Comparison of ENCODE assay signal across 9 cellular contexts in the genomic region with DNA sequence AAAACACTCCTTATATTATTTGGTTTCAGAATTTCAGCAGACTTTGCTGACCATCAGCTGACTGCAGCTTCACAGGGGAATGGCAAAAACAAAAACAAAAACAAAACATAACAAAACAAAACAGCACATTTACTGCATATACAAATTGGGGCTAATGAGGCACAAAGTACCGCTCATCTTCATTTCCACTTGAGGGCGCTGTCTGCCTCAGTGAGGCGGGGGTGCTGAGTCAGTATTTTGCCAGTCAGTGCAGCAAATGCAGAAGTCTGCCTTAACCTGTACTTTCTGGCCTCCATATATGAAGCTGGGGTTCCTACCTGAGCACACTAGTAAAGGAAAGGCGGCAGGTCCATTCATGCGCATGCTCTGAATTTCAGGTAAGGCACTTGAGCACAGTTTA. TPM values are rescaled to one million over a fixed set of nuclear protein-coding genes. Genes with fewer than 3 reads are reported as not detected.
DNase-seq lines count a peak whose midpoint lies in the region; ATAC-seq and TF ChIP-seq lines count a peak whose summit lies in the region.
"Had no signal": no experiment of that assay in that cellular context is flagged by ENCODE, and none has a peak within 500 bp of the region (broad histone marks: within the 10 kb centered on the region; RNA-seq: fewer than 3 reads in every experiment).

No MANE protein-coding gene starts in this region.

- CTCF ChIA-PET in activated naive CD4-positive, alpha-beta T cell treated with anti-CD3 and anti-CD28 coated beads, Interleukin-2, amount 10 ng/mL, durations not matched to agents 7 days and 5 days (lab: Charles Lee), result interaction anchor here (0.6 to 6.8 kb wide), 64 partner anchors 8 to 422 kb away, joined by 3 to 89 read pairs (median 4); a partner anchor contains a TSS

- H3K27me3 ChIP-seq in OCI-LY1 (ENCODE audit: insufficient read depth, low read length), result no peaks in the 10 kb centered on the region; the same call in 1 of the 2 replicates
- no peaks in the 10 kb centered on the region for H3K27me3 ChIP-seq in lower lobe of right lung (ENCODE audit: low read depth)
- H3K27me3 ChIP-seq in effector memory CD4-positive, alpha-beta T cell (replicated peaks; ENCODE audit: control insufficient read depth, insufficient read depth, low read length, poor library complexity, severe bottlenecking), result no peaks in the 10 kb centered on the region
- H3K27me3 ChIP-seq: neutrophil had no signal

- intact Hi-C loops in lower lobe of right lung (cut with DNase I), result no loop called here

- peaks cover 11% of the 10 kb centered on the region for H3K4me1 Mint-ChIP-seq in activated naive CD4-positive, alpha-beta T cell treated with anti-CD3 and anti-CD28 coated beads, Interleukin-2, amount 10 ng/mL, durations not matched to agents 7 days and 5 days

- H3K36me3 Mint-ChIP-seq in activated naive CD4-positive, alpha-beta T cell treated with anti-CD3 and anti-CD28 coated beads, Interleukin-2, amount 10 ng/mL, durations not matched to agents 7 days and 5 days, result no peaks in the 10 kb centered on the region

- DNase-seq in D341Med (ENCODE audit: low spot score) (peak; percentile 15), lower lobe of right lung (no peak), coronary artery (ENCODE audit: low spot score) (no peak)
- peak; percentile 74 for DNase-seq in activated naive CD4-positive, alpha-beta T cell treated with anti-CD3 and anti-CD28 coated beads, Interleukin-2, amount 10 ng/mL, durations not matched to agents 7 days and 5 days
- DNase-seq in effector memory CD4-positive, alpha-beta T cell, result no peak

- ATAC-seq in GM21576 (IDR thresholded peaks at IDR 0.05; ENCODE audit: unreplicated experiment) (peak; percentile 55), lower lobe of right lung (peak; percentile 26 to 71), HG03565 (IDR thresholded peaks at IDR 0.05; ENCODE audit: unreplicated experiment) (no peak)

- no peaks in the 10 kb centered on the region for H3K79me2 ChIP-seq in OCI-LY1 (ENCODE audit: insufficient read depth, low read length)

- no peak overlapping the region for H2AFZ ChIP-seq in OCI-LY1 (ENCODE audit: low read length)

- no peak overlapping the region for H3K9ac ChIP-seq in OCI-LY1 (ENCODE audit: low read length)

- H3K4me3 Mint-ChIP-seq in activated naive CD4-positive, alpha-beta T cell treated with anti-CD3 and anti-CD28 coated beads, Interleukin-2, amount 10 ng/mL, durations not matched to agents 7 days and 5 days, result no peak overlapping the region

- TF ChIP-seq CTCF in OCI-LY1 (IDR thresholded peaks at IDR 0.05; ENCODE audit: low read length) (peak; percentile 69), lower lobe of right lung (IDR thresholded peaks at IDR 0.05) (peak; percentile 26), coronary artery (IDR thresholded peaks at IDR 0.05) (no peak)

- H3K27ac ChIP-seq in OCI-LY1 (ENCODE audit: low read depth, low read length, poor library complexity, severe bottlenecking) (no peak overlapping the region), lower lobe of right lung (no peak overlapping the region), coronary artery (no peak overlapping the region)
- H3K27ac ChIP-seq in effector memory CD4-positive, alpha-beta T cell (ENCODE audit: insufficient read depth, low read length, poor library complexity, severe bottlenecking), result no peak overlapping the region
- H3K27ac ChIP-seq: neutrophil had no signal

- H3K4me1 ChIP-seq in OCI-LY1 (ENCODE audit: insufficient read depth, low read length, severe bottlenecking) (no peaks in the 10 kb centered on the region), lower lobe of right lung (peaks cover 3% of the 10 kb centered on the region)
- no peaks in the 10 kb centered on the region for H3K4me1 ChIP-seq in effector memory CD4-positive, alpha-beta T cell (ENCODE audit: control insufficient read depth, insufficient read depth, low read length, poor library complexity, severe bottlenecking)

- H3F3A ChIP-seq in OCI-LY1 (ENCODE audit: insufficient read depth, low read length), result no peaks in the 10 kb centered on the region

- no peak overlapping the region for H3K4me2 ChIP-seq in OCI-LY1 (ENCODE audit: low read length)

- H3K4me3 ChIP-seq in OCI-LY1 (ENCODE audit: low read depth, low read length, poor library complexity, severe bottlenecking), result no peak overlapping the region
- H3K4me3 ChIP-seq in lower lobe of right lung, result no peak overlapping the region
- H3K4me3 ChIP-seq in effector memory CD4-positive, alpha-beta T cell (ENCODE audit: insufficient read depth, low read depth, low read length, poor library complexity, severe bottlenecking), result no peak overlapping the region
- H3K4me3 ChIP-seq in coronary artery, result no peak overlapping the region

- peaks cover under 1% of the 10 kb centered on the region for H3K27me3 Mint-ChIP-seq in activated naive CD4-positive, alpha-beta T cell treated with anti-CD3 and anti-CD28 coated beads, Interleukin-2, amount 10 ng/mL, durations not matched to agents 7 days and 5 days

- H3K36me3 ChIP-seq in OCI-LY1 (ENCODE audit: insufficient read depth, low read length) (no peaks in the 10 kb centered on the region), lower lobe of right lung (no peaks in the 10 kb centered on the region)
- no peaks in the 10 kb centered on the region for H3K36me3 ChIP-seq in effector memory CD4-positive, alpha-beta T cell (ENCODE audit: control insufficient read depth, insufficient read depth, low read length)
- H3K36me3 ChIP-seq: neutrophil had no signal

- H3K9me3 ChIP-seq in OCI-LY1 (ENCODE audit: low read length), result no peaks in the 10 kb centered on the region
- H3K9me3 ChIP-seq in lower lobe of right lung, result no peaks in the 10 kb centered on the region
- no peaks in the 10 kb centered on the region for H3K9me3 ChIP-seq in effector memory CD4-positive, alpha-beta T cell (ENCODE audit: control insufficient read depth, low read length)
- H3K9me3 ChIP-seq: neutrophil had no signal

- no peak overlapping the region for H3K27ac Mint-ChIP-seq in activated naive CD4-positive, alpha-beta T cell treated with anti-CD3 and anti-CD28 coated beads, Interleukin-2, amount 10 ng/mL, durations not matched to agents 7 days and 5 days

- H3K9me2 ChIP-seq in OCI-LY1 (ENCODE audit: low read depth, low read length), result no peaks in the 10 kb centered on the region

- no peaks in the 10 kb centered on the region for H4K20me1 ChIP-seq in OCI-LY1 (ENCODE audit: insufficient read depth, low read length)

- H3K9me3 Mint-ChIP-seq in activated naive CD4-positive, alpha-beta T cell treated with anti-CD3 and anti-CD28 coated beads, Interleukin-2, amount 10 ng/mL, durations not matched to agents 7 days and 5 days, result no peaks in the 10 kb centered on the region

RNA-seq across cellular contexts. Expression of a gene that starts 13.5 kb away (rescaled TPM):
- 7.1 TPM for total RNA-seq in lower lobe of right lung

Comparison
In these comparisons a context has a peak if more than half of its experiments do, and no peak if none do; other contexts are left out.
1. DNase-seq: peak in D341Med (single experiment) and activated naive CD4-positive, alpha-beta T cell treated with anti-CD3 and anti-CD28 coated beads, Interleukin-2, amount 10 ng/mL, durations not matched to agents 7 days and 5 days (single experiment); none in lower lobe of right lung (single experiment), effector memory CD4-positive, alpha-beta T cell (0 of 3) and coronary artery (single experiment).